Comparison of ENCODE assay signal across 13 cellular contexts in the genomic region with DNA sequence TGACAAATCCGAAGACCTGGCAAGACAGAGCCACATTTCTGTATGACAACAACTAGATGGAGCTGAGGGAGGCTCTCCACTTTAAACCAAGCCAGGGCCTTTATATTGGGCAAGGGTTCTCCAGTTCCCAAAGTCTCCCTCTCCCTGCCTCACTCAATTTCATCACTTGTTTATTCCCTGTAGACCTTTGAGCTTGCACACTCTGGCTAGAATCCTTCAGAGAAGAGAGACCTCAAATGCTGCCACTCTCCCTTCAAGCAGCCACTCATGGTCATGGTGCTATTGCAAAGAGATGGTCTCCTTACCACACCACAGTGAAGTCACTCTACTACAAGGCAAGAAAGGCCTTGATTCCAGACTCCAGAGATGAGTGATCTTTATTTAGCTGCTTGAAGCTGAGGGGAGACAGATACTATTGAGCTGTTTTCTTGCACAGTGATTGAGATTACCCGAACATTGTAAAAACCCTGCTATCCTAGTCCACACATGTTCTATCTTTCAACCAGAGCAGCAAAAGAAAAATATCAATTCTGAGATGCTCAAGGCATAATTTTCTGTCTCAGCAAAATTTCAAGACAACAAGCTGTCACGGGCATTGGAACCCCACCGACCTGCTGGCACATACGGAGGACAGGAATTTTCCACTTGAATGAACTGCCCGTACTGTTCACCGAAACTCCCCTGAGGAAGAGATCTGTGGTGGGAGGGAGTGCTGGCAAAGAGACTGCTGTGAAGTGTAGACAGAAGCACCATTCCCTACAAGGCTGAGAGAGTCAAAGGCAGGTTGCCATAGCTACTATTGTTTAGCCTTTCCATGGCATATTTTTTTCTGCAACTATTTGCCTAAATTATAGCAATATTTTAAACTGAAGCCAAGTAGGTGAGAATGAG.
DNase-seq lines count a peak whose midpoint lies in the region; ATAC-seq and TF ChIP-seq lines count a peak whose summit lies in the region.
"Had no signal": no experiment of that assay in that cellular context is flagged by ENCODE, and none has a peak within 500 bp of the region (broad histone marks: within the 10 kb centered on the region; RNA-seq: fewer than 3 reads in every experiment).

No MANE protein-coding gene starts in this region.

- no peaks in the 10 kb centered on the region for H3K4me1 ChIP-seq in right cardiac atrium (ENCODE audit: control insufficient read depth, insufficient read depth, low read length)
- no peaks in the 10 kb centered on the region for H3K4me1 ChIP-seq in right atrium auricular region

- peak overlapping the region; percentile 40 for H3K27ac Mint-ChIP-seq in activated naive CD8-positive, alpha-beta T cell treated with anti-CD3 and anti-CD28 coated beads, Interleukin-2, amount 50 U/mL, for 24 hours

- H3K9me3 Mint-ChIP-seq in activated naive CD8-positive, alpha-beta T cell treated with anti-CD3 and anti-CD28 coated beads, Interleukin-2, amount 50 U/mL, for 24 hours, result no peaks in the 10 kb centered on the region

- H3K4me3 ChIP-seq in right cardiac atrium (ENCODE audit: low read length), result no peak overlapping the region
- H3K4me3 ChIP-seq in right atrium auricular region, result no peak overlapping the region

- no peaks in the 10 kb centered on the region for H3K27me3 ChIP-seq in right cardiac atrium (ENCODE audit: control insufficient read depth, insufficient read depth)
- no peaks in the 10 kb centered on the region for H3K27me3 ChIP-seq in right atrium auricular region

- H3K4me1 Mint-ChIP-seq in activated naive CD8-positive, alpha-beta T cell treated with anti-CD3 and anti-CD28 coated beads, Interleukin-2, amount 50 U/mL, for 24 hours, result peaks cover 32% of the 10 kb centered on the region

- no peak overlapping the region for H3K4me3 Mint-ChIP-seq in activated naive CD8-positive, alpha-beta T cell treated with anti-CD3 and anti-CD28 coated beads, Interleukin-2, amount 50 U/mL, for 24 hours

- ATAC-seq in right cardiac atrium (peak; percentile 41 to 78), SK-N-SH treated with all-trans-retinoic acid at 6 μM for 48 hours (no peak)
- ATAC-seq in activated naive CD8-positive, alpha-beta T cell treated with anti-CD3 and anti-CD28 coated beads, Interleukin-2, amount 50 U/mL, for 24 hours, result no peak
- ATAC-seq: activated CD4-positive, CD25-positive, alpha-beta regulatory T cell treated with anti-CD3 and anti-CD28 coated beads, Interleukin-2, amount 50 U/mL, for 24 hours had no signal

- intact Hi-C loops in right cardiac atrium (cut with DNase I), result no loop called here

- DNase-seq in right cardiac atrium (peak in 1 of 3 donors; percentile 65), right atrium auricular region (ENCODE audit: low spot score) (no peak), iPS-NIHi11 (ENCODE audit: low spot score) (peak; percentile 19), AG08396 (ENCODE audit: low spot score) (no peak), NCI-H187 treated with DMSO at 0.1 percent for 48 hours (lab: John Stamatoyannopoulos, UW) (no peak)
- no peak for DNase-seq in activated naive CD8-positive, alpha-beta T cell treated with anti-CD3 and anti-CD28 coated beads, Interleukin-2, amount 50 U/mL, for 24 hours
- DNase-seq: activated T-cell treated with anti-CD3 and anti-CD28 coated beads for 4 hours, mesenchymal stem cell, MV-4-11, NCI-H2227 treated with DMSO at 0.1 percent for 48 hours had no signal

- H3K9me3 ChIP-seq in right cardiac atrium (ENCODE audit: control insufficient read depth, low read length) (no peaks in the 10 kb centered on the region), right atrium auricular region (no peaks in the 10 kb centered on the region)

- H3K36me3 Mint-ChIP-seq in activated naive CD8-positive, alpha-beta T cell treated with anti-CD3 and anti-CD28 coated beads, Interleukin-2, amount 50 U/mL, for 24 hours (ENCODE audit: low read depth), result no peaks in the 10 kb centered on the region

- WGBS in right cardiac atrium, result 42% methylated on average over 7 of the region's 7 CpGs

- TF ChIP-seq CTCF in right atrium auricular region (IDR thresholded peaks at IDR 0.05), result no peak

- peaks cover 31% of the 10 kb centered on the region for H3K27me3 Mint-ChIP-seq in activated naive CD8-positive, alpha-beta T cell treated with anti-CD3 and anti-CD28 coated beads, Interleukin-2, amount 50 U/mL, for 24 hours

- H3K36me3 ChIP-seq in right atrium auricular region, result no peaks in the 10 kb centered on the region

- H3K27ac ChIP-seq in right cardiac atrium (ENCODE audit: low read length) (peak overlapping the region; percentile 50), right atrium auricular region (peak overlapping the region in 1 of 2 donors; percentile 35), temporal lobe (ENCODE audit: low read depth, low read length) (peak overlapping the region; percentile 46)

TF ChIP-seq in SK-N-SH treated with all-trans-retinoic acid at 6 μM for 48 hours, 23 proteins besides CTCF, POLR2A, EP300 and RAD21:
- TF ChIP-seq SNAI2 (CRISPR knock-in tag; IDR thresholded peaks at IDR 0.05) (no peak), GLIS3 (CRISPR knock-in tag; IDR thresholded peaks at IDR 0.05) (no peak), ESRRG (CRISPR knock-in tag; IDR thresholded peaks at IDR 0.05) (no peak), ARNTL (CRISPR knock-in tag; IDR thresholded peaks at IDR 0.05; ENCODE audit: borderline replicate concordance, low read depth) (no peak), CSDC2 (CRISPR knock-in tag; IDR thresholded peaks at IDR 0.05) (no peak), TOX (CRISPR knock-in tag; IDR thresholded peaks at IDR 0.05; ENCODE audit: borderline replicate concordance) (no peak), ZNF565 (CRISPR knock-in tag; conservative IDR thresholded peaks at IDR 0.05; ENCODE audit: low read depth) (no peak)

Comparison
In these comparisons a context has a peak if more than half of its experiments do, and no peak if none do; other contexts are left out.
1. ATAC-seq: peak in right cardiac atrium (2 of 2); none in activated naive CD8-positive, alpha-beta T cell treated with anti-CD3 and anti-CD28 coated beads, Interleukin-2, amount 50 U/mL, for 24 hours (single experiment) and SK-N-SH treated with all-trans-retinoic acid at 6 μM for 48 hours (single experiment).